ENCODE assay signal across 8 cellular contexts in the genomic region with DNA sequence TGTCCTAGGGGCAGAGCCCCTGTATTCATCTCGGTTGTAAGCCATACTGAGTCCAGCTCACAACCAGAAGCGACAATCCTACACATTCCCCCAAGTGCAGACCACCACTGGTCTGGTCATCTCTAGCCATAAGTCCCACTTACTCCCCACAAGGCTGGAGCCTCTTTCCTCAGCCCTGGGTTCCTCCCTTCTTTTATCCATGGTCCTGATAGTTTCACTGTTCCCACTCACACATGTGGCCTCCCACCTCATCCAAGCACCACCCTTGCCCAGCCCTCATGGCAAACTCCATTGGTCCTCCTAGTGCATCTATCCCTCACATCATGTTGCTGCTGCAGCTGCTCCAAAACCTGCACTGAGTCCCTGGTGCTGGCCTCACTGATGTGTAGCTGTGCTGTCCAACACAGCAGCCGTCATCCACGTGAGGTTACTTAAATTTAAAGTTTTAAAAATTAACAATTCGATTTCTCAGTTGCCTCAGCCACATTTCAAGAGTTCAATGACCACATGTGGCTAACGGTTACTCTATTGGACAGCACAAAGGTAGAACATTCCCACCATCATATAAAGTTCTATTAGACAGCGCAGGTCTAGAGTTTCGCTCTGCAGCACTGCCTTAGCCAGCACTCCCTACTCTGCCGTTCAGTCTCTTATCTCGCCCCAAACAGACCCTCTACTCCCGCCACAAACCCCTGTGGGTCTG. TPM values are rescaled to one million over a fixed set of nuclear protein-coding genes. Genes with fewer than 3 reads are reported as not detected.
A peak's percentile ranks its signal among the peaks of the same experiment; 100 is the strongest.
DNase-seq lines count a peak whose midpoint lies in the region; ATAC-seq and TF ChIP-seq lines count a peak whose summit lies in the region.
"Not testable (repeated sequence)": the region's sequence is repeated elsewhere in the genome, so short reads cannot be mapped to it uniquely, and the experiment has no call there.

No MANE protein-coding gene starts in this region.

- DNase-seq in CD8-positive, alpha-beta T cell, result peak in 4 of 7 experiments; percentile 12 to 60 (median 20)
- DNase-seq in SJCRH30 (peak in 1 of 2 experiments; percentile 25), fibroblast of villous mesenchyme (ENCODE audit: low read depth) (peak; percentile 32)
- peak; percentile 7 for DNase-seq in activated naive CD8-positive, alpha-beta T cell treated with anti-CD3 and anti-CD28 coated beads, Interleukin-2, amount 50 U/mL, for 24 hours
- peak; percentile 0 for DNase-seq in stimulated activated CD8-positive, alpha-beta memory T cell treated with anti-CD3 and anti-CD28 coated beads, Interleukin-12 subunit alpha, Interleukin-12 subunit beta, amount 100 ng/mL, for 4 hours (ENCODE audit: low read depth)

- TF ChIP-seq CTCF in CD8-positive, alpha-beta T cell (IDR thresholded peaks at IDR 0.05); fibroblast of villous mesenchyme (IDR thresholded peaks at IDR 0.05; ENCODE audit: insufficient read depth, low read depth, low read length): not testable (repeated sequence)

- H3K27ac ChIP-seq in CD8-positive, alpha-beta T cell (ENCODE audit: low read depth, low read length), result peak overlapping the region; percentile 86
- H3K27ac ChIP-seq in SJCRH30, result not testable (repeated sequence)

- not testable (repeated sequence) for H3K9me3 Mint-ChIP-seq in CD8-positive, alpha-beta T cell; activated naive CD8-positive, alpha-beta T cell treated with anti-CD3 and anti-CD28 coated beads, Interleukin-2, amount 50 U/mL, for 24 hours

- H3K27ac Mint-ChIP-seq in CD8-positive, alpha-beta T cell; activated naive CD8-positive, alpha-beta T cell treated with anti-CD3 and anti-CD28 coated beads, Interleukin-2, amount 50 U/mL, for 24 hours: not testable (repeated sequence)

- CTCF ChIA-PET in CD8-positive, alpha-beta T cell (lab: Charles Lee), result interaction anchor here (1.1 kb wide), 1 partner anchor 56 kb away, joined by 3 read pairs; no protein-coding TSS in a partner anchor

- not testable (repeated sequence) for H3K4me3 Mint-ChIP-seq in CD8-positive, alpha-beta T cell; activated naive CD8-positive, alpha-beta T cell treated with anti-CD3 and anti-CD28 coated beads, Interleukin-2, amount 50 U/mL, for 24 hours

- H3K4me3 ChIP-seq in CD8-positive, alpha-beta T cell (ENCODE audit: low read depth, low read length), result peak overlapping the region; percentile 90
- peak overlapping the region; percentile 96 for H3K4me3 ChIP-seq in SJCRH30
- peak overlapping the region; percentile 88 for H3K4me3 ChIP-seq in fibroblast of villous mesenchyme (ENCODE audit: low read depth, low read length)
- peak overlapping the region; percentile 79 for H3K4me3 ChIP-seq in mononuclear cell (ENCODE audit: low read length)

- not testable (repeated sequence) for H3K9me3 ChIP-seq in CD8-positive, alpha-beta T cell (ENCODE audit: low read length); SJCRH30 (replicated peaks); mononuclear cell (ENCODE audit: low read depth, low read length)

- H3K4me1 Mint-ChIP-seq in CD8-positive, alpha-beta T cell (ENCODE audit: low read depth); activated naive CD8-positive, alpha-beta T cell treated with anti-CD3 and anti-CD28 coated beads, Interleukin-2, amount 50 U/mL, for 24 hours: not testable (repeated sequence)

- ATAC-seq in CD8-positive, alpha-beta T cell, result peak; percentile 4
- ATAC-seq in GM21529 (IDR thresholded peaks at IDR 0.05; ENCODE audit: unreplicated experiment) (peak; percentile 2), HG03571 (IDR thresholded peaks at IDR 0.05; ENCODE audit: unreplicated experiment) (peak; percentile 2)
- ATAC-seq in activated naive CD8-positive, alpha-beta T cell treated with anti-CD3 and anti-CD28 coated beads, Interleukin-2, amount 50 U/mL, for 24 hours, result not testable (repeated sequence)

- not testable (repeated sequence) for H3K27me3 ChIP-seq in CD8-positive, alpha-beta T cell (ENCODE audit: insufficient read depth, low read length); SJCRH30; mononuclear cell (ENCODE audit: insufficient read depth, low read length)

- H3K36me3 ChIP-seq in CD8-positive, alpha-beta T cell (ENCODE audit: insufficient read depth, low read length); SJCRH30: not testable (repeated sequence)

- H3K36me3 Mint-ChIP-seq in CD8-positive, alpha-beta T cell; activated naive CD8-positive, alpha-beta T cell treated with anti-CD3 and anti-CD28 coated beads, Interleukin-2, amount 50 U/mL, for 24 hours (ENCODE audit: low read depth): not testable (repeated sequence)

- H3K4me1 ChIP-seq in CD8-positive, alpha-beta T cell (ENCODE audit: insufficient read depth, low read length), result peaks cover 38% of the 10 kb centered on the region
- H3K4me1 ChIP-seq in SJCRH30, result not testable (repeated sequence)
- peaks cover 35% of the 10 kb centered on the region for H3K4me1 ChIP-seq in mononuclear cell (ENCODE audit: insufficient read depth, low read length)

- POLR2A ChIA-PET in CD8-positive, alpha-beta T cell (lab: Charles Lee), result interaction anchor here (1.3 to 1.4 kb wide), 2 partner anchors 29 to 245 kb away, joined by 3 read pairs; no protein-coding TSS in a partner anchor

- intact Hi-C loops in CD8-positive, alpha-beta T cell (cut with DNase I, micrococcal nuclease), result loop anchor here in 1 of 2 experiments (1.0 to 2.0 kb wide), 2 partner anchors 31 to 276 kb away; partner anchors contain the start of genes NBPF1 and SZRD1

- not testable (repeated sequence) for H3K27me3 Mint-ChIP-seq in CD8-positive, alpha-beta T cell (ENCODE audit: low read depth); activated naive CD8-positive, alpha-beta T cell treated with anti-CD3 and anti-CD28 coated beads, Interleukin-2, amount 50 U/mL, for 24 hours

RNA-seq across cellular contexts. Expression of gene RNU1-3, which starts 23.1 kb away (rescaled TPM):
- total RNA-seq in CD8-positive, alpha-beta T cell, result 1,000 to 10,000 TPM; 3,774 to 3,852 TPM
- total RNA-seq in SJCRH30 (2014; rRNA removed; shearing (Covaris generic)), result under 0.01 TPM in 2 replicates
- total RNA-seq in fibroblast of villous mesenchyme (under 0.01 TPM in 1 of 2 replicates, not detected in the other), mononuclear cell (under 0.01 TPM)

RNA-seq across cellular contexts. Expression of gene NBPF1, which starts 30.3 kb away (rescaled TPM):
- total RNA-seq in CD8-positive, alpha-beta T cell, result 1 to 10 TPM; 5.4 to 7.0 TPM
- 63.4 and 65.6 TPM in 2 replicates for total RNA-seq in SJCRH30 (2014; rRNA removed; shearing (Covaris generic))
- 52.2 and 60.9 TPM in 2 replicates for total RNA-seq in fibroblast of villous mesenchyme
- 15.4 TPM for total RNA-seq in mononuclear cell

Comparison
In these comparisons a context has a peak if more than half of its experiments do, and no peak if none do; other contexts are left out.
1. RNA of gene RNU1-3, which starts 23.1 kb away (total RNA-seq): 3,774 to 3,852 TPM in CD8-positive, alpha-beta T cell; under 0.01 TPM in SJCRH30, under 0.01 TPM in fibroblast of villous mesenchyme and under 0.01 TPM in mononuclear cell (single experiment); every median in the first group is over 1,000 times any median in the second.
2. Peak in every context shown above with its lines, with median percentiles within 50 percentile points of each other: H3K4me3 ChIP-seq.